13 cellular contexts compared by ENCODE assay signal in the genomic region with DNA sequence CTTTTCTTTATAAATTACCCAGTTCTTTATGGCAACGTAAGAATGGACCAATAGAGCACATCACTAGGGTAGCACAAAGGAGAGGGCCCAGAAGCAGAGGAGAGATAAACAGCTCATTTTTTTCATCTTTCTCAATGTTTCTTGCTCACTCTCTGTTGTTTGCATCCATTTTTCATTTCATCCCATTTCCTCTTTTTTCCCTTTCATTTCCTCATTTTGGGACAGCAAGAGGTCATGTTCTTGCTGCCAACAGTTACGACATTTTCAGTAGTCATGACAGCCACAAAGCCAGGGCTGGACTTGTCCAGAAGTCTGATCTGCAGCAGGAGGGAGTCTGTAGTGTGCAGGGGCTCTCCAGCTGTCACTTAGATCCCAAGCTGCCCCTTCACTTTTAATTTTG. TPM values are rescaled to one million over a fixed set of nuclear protein-coding genes. Genes with fewer than 3 reads are reported as not detected.
DNase-seq lines count a peak whose midpoint lies in the region; ATAC-seq, FAIRE-seq and TF ChIP-seq lines count a peak whose summit lies in the region.
"Had no signal": no experiment of that assay in that cellular context is flagged by ENCODE, and none has a peak within 500 bp of the region (broad histone marks: within the 10 kb centered on the region; RNA-seq: fewer than 3 reads in every experiment).

No MANE protein-coding gene starts in this region.

- H3K27ac Mint-ChIP-seq in dendritic cell treated with granulocyte-macrophage colony-stimulating factor and Interleukin-4, amounts not matched to agents 40 ng/mL and 50 ng/mL, for 4 days: peak overlapping the region; percentile 89
- peak overlapping the region in 4 of 6 donors; percentile 30 to 92 (median 79) for H3K27ac Mint-ChIP-seq in naive B cell
- no peak overlapping the region for H3K27ac Mint-ChIP-seq in activated naive CD4-positive, alpha-beta T cell treated with anti-CD3 and anti-CD28 coated beads, Interleukin-2, amount 50 U/mL, for 72 hours
- H3K27ac Mint-ChIP-seq: activated naive CD8-positive, alpha-beta T cell treated with anti-CD3 and anti-CD28 coated beads, Interleukin-2, amount 10 ng/mL, durations not matched to agents 7 days and 5 days; CD4-positive, alpha-beta memory T cell had no signal

- peaks cover 17% of the 10 kb centered on the region for H3K9me3 Mint-ChIP-seq in dendritic cell treated with granulocyte-macrophage colony-stimulating factor and Interleukin-4, amounts not matched to agents 40 ng/mL and 50 ng/mL, for 4 days
- peaks cover 6 to 27% (median 18%) of the 10 kb centered on the region in 7 donors for H3K9me3 Mint-ChIP-seq in naive B cell
- H3K9me3 Mint-ChIP-seq in activated naive CD4-positive, alpha-beta T cell treated with anti-CD3 and anti-CD28 coated beads, Interleukin-2, amount 50 U/mL, for 72 hours: peaks cover 20 to 29% of the 10 kb centered on the region in 2 donors

- FAIRE-seq in GM12891 (lab: Jason Lieb, UNC): peak; percentile 20
- FAIRE-seq: endothelial cell of umbilical vein had no signal

- H3K4me3 Mint-ChIP-seq in dendritic cell treated with granulocyte-macrophage colony-stimulating factor and Interleukin-4, amounts not matched to agents 40 ng/mL and 50 ng/mL, for 4 days: no peak overlapping the region
- H3K4me3 Mint-ChIP-seq in naive B cell: peak overlapping the region in 1 of 8 donors; percentile 48
- H3K4me3 Mint-ChIP-seq: activated naive CD8-positive, alpha-beta T cell treated with anti-CD3 and anti-CD28 coated beads, Interleukin-2, amount 10 ng/mL, durations not matched to agents 7 days and 5 days; CD4-positive, alpha-beta memory T cell had no signal

- peaks cover 70% of the 10 kb centered on the region for H3K4me1 Mint-ChIP-seq in dendritic cell treated with granulocyte-macrophage colony-stimulating factor and Interleukin-4, amounts not matched to agents 40 ng/mL and 50 ng/mL, for 4 days (ENCODE audit: low read depth)
- peaks cover 5 to 8% (median 7%) of the 10 kb centered on the region in 3 donors for H3K4me1 Mint-ChIP-seq in naive B cell
- H3K4me1 Mint-ChIP-seq: activated naive CD8-positive, alpha-beta T cell treated with anti-CD3 and anti-CD28 coated beads, Interleukin-2, amount 10 ng/mL, durations not matched to agents 7 days and 5 days; CD4-positive, alpha-beta memory T cell had no signal

- H3K27me3 Mint-ChIP-seq in dendritic cell treated with granulocyte-macrophage colony-stimulating factor and Interleukin-4, amounts not matched to agents 40 ng/mL and 50 ng/mL, for 4 days: no peaks in the 10 kb centered on the region
- H3K27me3 Mint-ChIP-seq in naive B cell: no peaks in the 10 kb centered on the region
- H3K27me3 Mint-ChIP-seq: CD4-positive, alpha-beta memory T cell had no signal

- ATAC-seq in HG03378 (IDR thresholded peaks at IDR 0.05; ENCODE audit: unreplicated experiment) (peak; percentile 42), naive B cell (ENCODE audit: low read depth in 2 of 2) (no peak)
- ATAC-seq in activated naive CD4-positive, alpha-beta T cell treated with anti-CD3 and anti-CD28 coated beads, Interleukin-2, amount 50 U/mL, for 72 hours: no peak

- H3K36me3 Mint-ChIP-seq in dendritic cell treated with granulocyte-macrophage colony-stimulating factor and Interleukin-4, amounts not matched to agents 40 ng/mL and 50 ng/mL, for 4 days (ENCODE audit: low read depth): peaks cover 31% of the 10 kb centered on the region
- peaks cover 7 to 13% of the 10 kb centered on the region in 2 donors for H3K36me3 Mint-ChIP-seq in naive B cell
- peaks cover 12 to 23% of the 10 kb centered on the region in 2 donors for H3K36me3 Mint-ChIP-seq in activated naive CD4-positive, alpha-beta T cell treated with anti-CD3 and anti-CD28 coated beads, Interleukin-2, amount 50 U/mL, for 72 hours

- TF ChIP-seq POLR2A in GM12891 (IDR thresholded peaks at IDR 0.05; ENCODE audit: low read depth, low read length): no peak

- no peak for DNase-seq in GM12891 (ENCODE audit: insufficient read length, low spot score)
- DNase-seq in naive B cell: no peak
- no peak for DNase-seq in T-helper 2 cell
- no peak for DNase-seq in GDM1 (lab: John Stamatoyannopoulos, UW)
- no peak for DNase-seq in activated CD4-positive, alpha-beta T cell treated with anti-CD3 and anti-CD28 coated beads, Interleukin-2, amount 50 U/mL, for 4 hours
- DNase-seq in activated naive CD4-positive, alpha-beta T cell treated with anti-CD3 and anti-CD28 coated beads, Interleukin-2, amount 50 U/mL, for 72 hours (ENCODE audit: low spot score in 2 of 2): no peak
- DNase-seq: activated naive CD8-positive, alpha-beta T cell treated with anti-CD3 and anti-CD28 coated beads, Interleukin-2, amount 10 ng/mL, durations not matched to agents 7 days and 5 days; CD4-positive, alpha-beta memory T cell; stimulated activated CD4-positive, alpha-beta T cell treated with anti-CD3 and anti-CD28 coated beads, Interleukin-2, amount 100 ng/mL, for 24 hours; thyroid gland had no signal

- intact Hi-C loops in dendritic cell treated with granulocyte-macrophage colony-stimulating factor and Interleukin-4, amounts not matched to agents 40 ng/mL and 50 ng/mL, for 4 days (cut with micrococcal nuclease): loop anchor here (1.0 to 2.0 kb wide), 3 partner anchors 14 to 51 kb away; no protein-coding TSS in a partner anchor

TF ChIP-seq in GM12891, 5 proteins besides CTCF, POLR2A, EP300 and RAD21:
- no peak for TF ChIP-seq PAX5 (IDR thresholded peaks at IDR 0.05; ENCODE audit: insufficient read depth, low read length, severe bottlenecking)
- peak; percentile 99 for TF ChIP-seq SPI1 (IDR thresholded peaks at IDR 0.05; ENCODE audit: low read depth, low read length)
- no peak for TF ChIP-seq TAF1 (IDR thresholded peaks at IDR 0.05; ENCODE audit: low read depth, low read length)
- no peak for TF ChIP-seq POLR2AphosphoS5 (IDR thresholded peaks at IDR 0.05; ENCODE audit: low read depth, low read length)
- TF ChIP-seq POU2F2 (IDR thresholded peaks at IDR 0.05; ENCODE audit: low read depth, low read length): no peak

RNA-seq across cellular contexts. Expression of a gene that starts 52.7 kb away (rescaled TPM):
- 21.9 TPM for polyA plus RNA-seq in GM12891 (2012; ENCODE audit: low read depth, missing spikeins)
- 1 to 10 TPM in 2 of 6 donors, under 1 TPM in 2, not detected in 2; 0.20 to 2.4 (median 0.87) TPM for polyA plus RNA-seq in naive B cell (ENCODE audit: low read depth in 6 of 6)
- total RNA-seq in activated naive CD4-positive, alpha-beta T cell treated with anti-CD3 and anti-CD28 coated beads, Interleukin-2, amount 50 U/mL, for 72 hours: 10 to 100 TPM; 40.4 to 41.7 TPM
- total RNA-seq: endothelial cell of umbilical vein had no signal

Comparison
In these comparisons a context has a peak if more than half of its experiments do, and no peak if none do; other contexts are left out.
1. H3K27ac Mint-ChIP-seq: peak in dendritic cell treated with granulocyte-macrophage colony-stimulating factor and Interleukin-4, amounts not matched to agents 40 ng/mL and 50 ng/mL, for 4 days (single experiment) and naive B cell (4 of 6); none in activated naive CD4-positive, alpha-beta T cell treated with anti-CD3 and anti-CD28 coated beads, Interleukin-2, amount 50 U/mL, for 72 hours (0 of 2).